17 cellular contexts compared by ENCODE assay signal in the genomic region with DNA sequence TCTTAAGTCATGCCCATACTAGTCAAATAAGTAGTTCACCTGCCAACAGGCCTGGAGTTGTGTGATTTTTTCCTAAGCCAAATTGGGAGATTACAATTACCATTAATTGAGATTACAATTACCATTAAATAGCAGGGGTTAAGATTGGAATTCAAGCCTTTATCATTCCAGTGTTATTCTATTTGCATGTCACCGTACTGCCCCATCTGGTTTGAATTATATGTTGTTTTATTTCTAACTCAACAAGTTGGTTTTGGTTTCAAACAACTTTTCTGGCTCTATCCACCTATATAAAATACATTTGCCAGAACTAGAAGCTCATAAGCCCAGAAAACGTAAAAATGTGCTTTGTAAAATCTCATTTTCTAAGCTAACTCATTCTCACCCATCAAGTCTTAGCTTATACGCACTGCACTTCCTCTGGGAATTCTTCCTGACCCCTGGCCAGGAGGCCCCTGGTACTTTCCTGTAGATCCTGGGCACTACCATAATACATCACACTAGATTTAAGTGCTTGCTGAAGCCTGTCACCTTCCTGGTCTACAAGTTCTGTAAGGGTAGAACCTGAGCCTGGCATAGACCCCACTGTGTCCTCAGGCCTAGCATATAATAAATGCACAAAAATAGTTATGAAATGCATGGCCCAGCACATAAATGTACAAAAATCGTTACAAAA.
"Had no signal": no experiment of that assay in that cellular context is flagged by ENCODE, and none has a peak within 500 bp of the region (broad histone marks: within the 10 kb centered on the region; RNA-seq: fewer than 3 reads in every experiment).

No MANE protein-coding gene starts in this region.

- H3K4me1 Mint-ChIP-seq: activated naive CD4-positive, alpha-beta T cell treated with anti-CD3 and anti-CD28 coated beads, Interleukin-2, amount 10 ng/mL, durations not matched to agents 7 days and 5 days; naive thymus-derived CD4-positive, alpha-beta T cell; stimulated activated naive CD8-positive, alpha-beta T cell treated with anti-CD3 and anti-CD28 coated beads, Interleukin-15, amount 100 ng/mL, for 72 hours had no signal

- H3K36me3 ChIP-seq: adrenal gland, left ventricle myocardium inferior, neutrophil had no signal

- H3K4me3 Mint-ChIP-seq: activated naive CD4-positive, alpha-beta T cell treated with anti-CD3 and anti-CD28 coated beads, Interleukin-2, amount 10 ng/mL, durations not matched to agents 7 days and 5 days; naive thymus-derived CD4-positive, alpha-beta T cell; stimulated activated naive CD8-positive, alpha-beta T cell treated with anti-CD3 and anti-CD28 coated beads, Interleukin-15, amount 100 ng/mL, for 72 hours had no signal

- H3K27me3 Mint-ChIP-seq: activated naive CD4-positive, alpha-beta T cell treated with anti-CD3 and anti-CD28 coated beads, Interleukin-2, amount 10 ng/mL, durations not matched to agents 7 days and 5 days; stimulated activated naive CD8-positive, alpha-beta T cell treated with anti-CD3 and anti-CD28 coated beads, Interleukin-15, amount 100 ng/mL, for 72 hours had no signal

- H3K9me3 ChIP-seq: adrenal gland, left ventricle myocardium inferior, mucosa of descending colon, neutrophil had no signal

- DNase-seq: activated CD4-positive, alpha-beta T cell treated with anti-CD3 and anti-CD28 coated beads for 1 hour; activated CD4-positive, alpha-beta T cell treated with anti-CD3 and anti-CD28 coated beads, Interleukin-2, amount 50 U/mL, for 4 hours; activated naive CD4-positive, alpha-beta T cell treated with anti-CD3 and anti-CD28 coated beads, Interleukin-2, amount 10 ng/mL, durations not matched to agents 7 days and 5 days; activated T-cell treated with anti-CD3 and anti-CD28 coated beads, Interleukin-2, amount 50 U/mL, for 1 hour; adrenal gland; erythroblast; foreskin keratinocyte; head of caudate nucleus; kidney; left ventricle myocardium inferior; mucosa of descending colon; naive thymus-derived CD4-positive, alpha-beta T cell; stimulated activated CD4-positive, alpha-beta T cell treated with anti-CD3 and anti-CD28 coated beads, Interleukin-1b, Interleukin-23, amount 100 ng/mL, for 48 hours; stimulated activated naive CD8-positive, alpha-beta T cell treated with anti-CD3 and anti-CD28 coated beads, Interleukin-15, amount 100 ng/mL, for 72 hours; T-helper 1 cell; T1000 had no signal

- H3K27ac Mint-ChIP-seq: activated naive CD4-positive, alpha-beta T cell treated with anti-CD3 and anti-CD28 coated beads, Interleukin-2, amount 10 ng/mL, durations not matched to agents 7 days and 5 days; naive thymus-derived CD4-positive, alpha-beta T cell; stimulated activated naive CD8-positive, alpha-beta T cell treated with anti-CD3 and anti-CD28 coated beads, Interleukin-15, amount 100 ng/mL, for 72 hours had no signal

- H3K27ac ChIP-seq: adrenal gland, foreskin keratinocyte, left ventricle myocardium inferior, neutrophil had no signal

- H3K36me3 Mint-ChIP-seq: activated naive CD4-positive, alpha-beta T cell treated with anti-CD3 and anti-CD28 coated beads, Interleukin-2, amount 10 ng/mL, durations not matched to agents 7 days and 5 days; naive thymus-derived CD4-positive, alpha-beta T cell had no signal

- H3K9me3 Mint-ChIP-seq: activated naive CD4-positive, alpha-beta T cell treated with anti-CD3 and anti-CD28 coated beads, Interleukin-2, amount 10 ng/mL, durations not matched to agents 7 days and 5 days; naive thymus-derived CD4-positive, alpha-beta T cell; stimulated activated naive CD8-positive, alpha-beta T cell treated with anti-CD3 and anti-CD28 coated beads, Interleukin-15, amount 100 ng/mL, for 72 hours had no signal

- ATAC-seq: foreskin keratinocyte; mucosa of descending colon; naive thymus-derived CD4-positive, alpha-beta T cell; stimulated activated naive CD8-positive, alpha-beta T cell treated with anti-CD3 and anti-CD28 coated beads, Interleukin-15, amount 100 ng/mL, for 72 hours had no signal

- H3K4me3 ChIP-seq: adrenal gland, left ventricle myocardium inferior, mucosa of descending colon had no signal
